Comparison of ENCODE assay signal across 8 cellular contexts in the genomic region with DNA sequence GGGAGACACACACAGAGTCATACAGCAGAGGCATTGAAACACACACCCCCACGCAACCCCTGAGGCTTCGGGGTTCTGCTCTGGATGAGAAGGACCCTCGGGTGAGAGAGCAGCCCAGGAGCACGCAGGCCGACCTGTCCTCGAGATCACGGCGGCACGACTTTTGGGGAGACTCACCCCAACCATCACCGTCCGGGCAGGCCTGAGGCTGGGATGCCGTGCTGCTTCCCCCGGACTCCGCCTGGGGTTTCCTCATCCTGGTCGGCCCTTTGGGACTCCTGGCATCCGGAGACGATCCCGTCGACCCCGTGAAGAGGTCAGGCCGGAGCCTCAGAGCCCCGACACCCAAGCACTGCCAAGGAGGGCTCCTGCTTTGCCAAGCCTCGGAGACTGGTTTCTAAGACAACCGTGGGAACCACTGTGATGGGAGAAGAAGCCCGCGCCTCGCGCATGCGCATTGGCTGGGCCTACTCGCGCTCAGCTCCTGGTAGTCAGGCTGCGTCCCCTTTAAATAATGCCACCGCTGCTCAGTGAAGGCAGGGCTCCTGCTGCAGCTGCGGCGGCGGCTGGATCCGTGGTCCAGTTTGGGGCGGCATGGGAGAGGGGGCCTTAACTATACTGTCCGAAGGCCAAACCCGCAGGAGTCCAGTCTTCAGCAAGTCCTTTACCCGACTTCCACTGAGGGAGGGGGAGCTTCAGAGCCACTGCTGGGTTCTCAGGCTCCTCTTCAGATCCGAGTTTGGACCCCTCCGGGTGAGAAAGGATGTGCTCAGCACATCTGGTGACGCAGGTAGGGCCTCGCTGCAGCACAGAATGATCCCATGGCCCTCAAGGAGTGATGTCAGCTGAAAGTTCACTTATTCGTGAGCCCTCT.
DNase-seq lines count a peak whose midpoint lies in the region; ATAC-seq, FAIRE-seq and TF ChIP-seq lines count a peak whose summit lies in the region.

No MANE protein-coding gene starts in this region.

- intact Hi-C loops in endothelial cell of umbilical vein (cut with micrococcal nuclease): loop anchor here (5.0 kb wide), 1 partner anchor 171 kb away; a partner anchor contains a TSS

- H3K4me3 Mint-ChIP-seq in activated CD8-positive, alpha-beta memory T cell treated with anti-CD3 and anti-CD28 coated beads, Interleukin-2, amount 10 ng/mL, durations not matched to agents 7 days and 5 days: no peak overlapping the region

- H3K36me3 Mint-ChIP-seq in activated CD8-positive, alpha-beta memory T cell treated with anti-CD3 and anti-CD28 coated beads, Interleukin-2, amount 10 ng/mL, durations not matched to agents 7 days and 5 days: no peaks in the 10 kb centered on the region

- peak overlapping the region; percentile 32 for H3K4me2 ChIP-seq in endothelial cell of umbilical vein (ENCODE audit: insufficient read depth, low read length)

- H2AFZ ChIP-seq in endothelial cell of umbilical vein (ENCODE audit: low read depth, low read length): peak overlapping the region; percentile 64

- no peaks in the 10 kb centered on the region for H3K9me1 ChIP-seq in endothelial cell of umbilical vein (replicated peaks; ENCODE audit: control insufficient read depth, extremely low read depth, insufficient read depth, low read length)

- peaks cover 59% of the 10 kb centered on the region for H3K27me3 Mint-ChIP-seq in activated CD8-positive, alpha-beta memory T cell treated with anti-CD3 and anti-CD28 coated beads, Interleukin-2, amount 10 ng/mL, durations not matched to agents 7 days and 5 days

- H3K27ac ChIP-seq in endothelial cell of umbilical vein (ENCODE audit: insufficient read depth, low read depth, low read length): no peak overlapping the region

- no peaks in the 10 kb centered on the region for H3K9me3 Mint-ChIP-seq in activated CD8-positive, alpha-beta memory T cell treated with anti-CD3 and anti-CD28 coated beads, Interleukin-2, amount 10 ng/mL, durations not matched to agents 7 days and 5 days (ENCODE audit: low read depth)

- POLR2A ChIA-PET in endothelial cell of umbilical vein (lab: Charles Lee): no interaction called here

- peak; percentile 59 for FAIRE-seq in endothelial cell of umbilical vein (lab: Jason Lieb, UNC)

- BruUV-seq in endothelial cell of umbilical vein (replicated peaks; lab: Mats Ljungman, UMichigan): no TSS peak

- peaks cover 21% of the 10 kb centered on the region for H3K4me1 Mint-ChIP-seq in activated CD8-positive, alpha-beta memory T cell treated with anti-CD3 and anti-CD28 coated beads, Interleukin-2, amount 10 ng/mL, durations not matched to agents 7 days and 5 days

- dilution Hi-C loops in endothelial cell of umbilical vein (cut with MboI; ENCODE audit: extremely low pct_ligation_motif_present, low sequenced_read_pairs): no loop called here

- H3K9me3 ChIP-seq in endothelial cell of umbilical vein (replicated peaks; ENCODE audit: control insufficient read depth, insufficient read depth, low read length): no peaks in the 10 kb centered on the region

- peak; percentile 39 for ATAC-seq in activated CD8-positive, alpha-beta memory T cell treated with anti-CD3 and anti-CD28 coated beads, Interleukin-2, amount 10 ng/mL, durations not matched to agents 7 days and 5 days

- no peak for TF ChIP-seq CTCF in endothelial cell of umbilical vein (IDR thresholded peaks at IDR 0.05; ENCODE audit: extremely low read depth in 1 of 2, insufficient read depth in 1 of 2, low read depth in 1 of 2, low read length in 2 of 2)

- H3K4me3 ChIP-seq in endothelial cell of umbilical vein (replicated peaks in 1 of 3; ENCODE audit: insufficient read depth in 1 of 3, low read depth in 1 of 3, low read length in 3 of 3): peak overlapping the region in 1 of 3 experiments; percentile 20

- no peak for TF ChIP-seq POLR2A in endothelial cell of umbilical vein (IDR thresholded peaks at IDR 0.05; ENCODE audit: low read depth, low read length)

- no peaks in the 10 kb centered on the region for H4K20me1 ChIP-seq in endothelial cell of umbilical vein (replicated peaks; ENCODE audit: control insufficient read depth, extremely low read depth, insufficient read depth, low read length)

- peak; percentile 27 for DNase-seq in NCI-H2107 treated with DMSO at 0.1 percent for 48 hours (lab: John Stamatoyannopoulos, UW; ENCODE audit: unreplicated experiment)
- no peak for DNase-seq in NCI-H2107 (lab: John Stamatoyannopoulos, UW)
- DNase-seq in NCI-H187 treated with DMSO at 0.1 percent for 48 hours (lab: John Stamatoyannopoulos, UW): peak; percentile 4
- peak; percentile 62 for DNase-seq in activated CD8-positive, alpha-beta memory T cell treated with anti-CD3 and anti-CD28 coated beads, Interleukin-2, amount 10 ng/mL, durations not matched to agents 7 days and 5 days
- DNase-seq in endothelial cell of umbilical vein (ENCODE audit: low read depth, low spot score): peak; percentile 68
- peak; percentile 89 for DNase-seq in midbrain (lab: John Stamatoyannopoulos, UW)
- peak; percentile 12 to 42 for DNase-seq in stimulated activated CD8-positive, alpha-beta memory T cell treated with anti-CD3 and anti-CD28 coated beads, Interleukin-2, amount 100 ng/mL, for 1 hour (ENCODE audit: low read depth in 2 of 2)
- no peak for DNase-seq in UCSD-AML1 (lab: John Stamatoyannopoulos, UW; ENCODE audit: unreplicated experiment)

- no peak overlapping the region for H3K27ac Mint-ChIP-seq in activated CD8-positive, alpha-beta memory T cell treated with anti-CD3 and anti-CD28 coated beads, Interleukin-2, amount 10 ng/mL, durations not matched to agents 7 days and 5 days

- CTCF ChIA-PET in activated CD8-positive, alpha-beta memory T cell treated with anti-CD3 and anti-CD28 coated beads, Interleukin-2, amount 10 ng/mL, durations not matched to agents 7 days and 5 days (lab: Charles Lee): no interaction called here
- CTCF ChIA-PET in endothelial cell of umbilical vein (lab: Charles Lee): no interaction called here

- H3K9ac ChIP-seq in endothelial cell of umbilical vein (replicated peaks; ENCODE audit: extremely low read depth, insufficient read depth, low read length): no peak overlapping the region

- no peaks in the 10 kb centered on the region for H3K79me2 ChIP-seq in endothelial cell of umbilical vein (ENCODE audit: control insufficient read depth, insufficient read depth, low read length)

- H3K4me1 ChIP-seq in endothelial cell of umbilical vein (ENCODE audit: control insufficient read depth, extremely low read depth, insufficient read depth, low read length): peaks cover 3% of the 10 kb centered on the region

- H3K36me3 ChIP-seq in endothelial cell of umbilical vein (ENCODE audit: control insufficient read depth in 2 of 2, extremely low read depth in 1 of 2, insufficient read depth in 2 of 2, low read length in 2 of 2): no peaks in the 10 kb centered on the region

- peaks cover 11 to 16% of the 10 kb centered on the region in 2 experiments for H3K27me3 ChIP-seq in endothelial cell of umbilical vein (ENCODE audit: control insufficient read depth in 2 of 2, insufficient read depth in 2 of 2, low read length in 2 of 2)

TF ChIP-seq in endothelial cell of umbilical vein, 7 proteins besides CTCF, POLR2A, EP300 and RAD21:
- TF ChIP-seq POLR2AphosphoS5 (IDR thresholded peaks at IDR 0.05; ENCODE audit: insufficient read depth, low read depth, low read length) (no peak), EZH2 (IDR thresholded peaks at IDR 0.05; ENCODE audit: borderline replicate concordance, low read depth, low read length, severe bottlenecking) (no peak), JUN (IDR thresholded peaks at IDR 0.05; ENCODE audit: borderline replicate concordance, insufficient read depth, insufficient read length, low read depth) (no peak), FOS (IDR thresholded peaks at IDR 0.05; ENCODE audit: borderline replicate concordance, insufficient read depth, low read length) (no peak), MYC (IDR thresholded peaks at IDR 0.05; ENCODE audit: low read depth, low read length) (no peak), GATA2 (IDR thresholded peaks at IDR 0.05; ENCODE audit: insufficient read depth, insufficient read length, low read depth, low read length) (no peak)
- TF ChIP-seq, protein P1, sequence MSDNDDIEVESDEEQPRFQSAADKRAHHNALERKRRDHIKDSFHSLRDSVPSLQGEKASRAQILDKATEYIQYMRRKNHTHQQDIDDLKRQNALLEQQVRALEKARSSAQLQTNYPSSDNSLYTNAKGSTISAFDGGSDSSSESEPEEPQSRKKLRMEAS (IDR thresholded peaks at IDR 0.05; ENCODE audit: insufficient read depth, insufficient read length): no peak

Comparison
In these comparisons a context has a peak if more than half of its experiments do, and no peak if none do; other contexts are left out.
1. DNase-seq: peak in NCI-H2107 treated with DMSO at 0.1 percent for 48 hours (single experiment), NCI-H187 treated with DMSO at 0.1 percent for 48 hours (single experiment), activated CD8-positive, alpha-beta memory T cell treated with anti-CD3 and anti-CD28 coated beads, Interleukin-2, amount 10 ng/mL, durations not matched to agents 7 days and 5 days (single experiment), endothelial cell of umbilical vein (single experiment), midbrain (single experiment) and stimulated activated CD8-positive, alpha-beta memory T cell treated with anti-CD3 and anti-CD28 coated beads, Interleukin-2, amount 100 ng/mL, for 1 hour (2 of 2); none in NCI-H2107 (single experiment) and UCSD-AML1 (single experiment).